In the genomic region with DNA sequence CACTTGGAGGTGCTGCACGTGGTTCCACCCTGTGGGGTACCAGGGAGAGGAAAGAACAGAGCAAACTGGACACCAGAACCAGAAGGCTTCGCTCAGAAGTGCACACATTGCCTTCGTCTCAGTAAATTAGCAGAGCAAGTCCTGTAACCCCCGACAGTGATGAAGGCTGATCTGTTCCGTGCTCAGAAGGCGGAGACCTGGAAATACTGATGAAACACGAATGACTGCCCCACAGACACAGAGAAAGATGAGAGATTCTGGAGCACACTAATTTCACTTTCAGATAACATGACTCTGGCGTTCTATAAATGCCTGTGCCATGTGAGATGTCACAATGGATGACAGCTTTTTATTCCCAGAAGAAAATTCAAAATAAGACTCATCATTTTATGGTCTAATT, we compare ENCODE assay signal across 13 cellular contexts. TPM values are rescaled to one million over a fixed set of nuclear protein-coding genes. Genes with fewer than 3 reads are reported as not detected.
"Had no signal": no experiment of that assay in that cellular context is flagged by ENCODE, and none has a peak within 500 bp of the region (broad histone marks: within the 10 kb centered on the region; RNA-seq: fewer than 3 reads in every experiment).

No MANE protein-coding gene starts in this region.

- H3K4me1 Mint-ChIP-seq: WTC11 had no signal

- H3K27ac Mint-ChIP-seq: activated naive CD4-positive, alpha-beta T cell treated with anti-CD3 and anti-CD28 coated beads, Interleukin-2, amount 50 U/mL, for 24 hours; stimulated activated naive CD8-positive, alpha-beta T cell treated with anti-CD3 and anti-CD28 coated beads, Interleukin-15, Interleukin-2, amounts not matched to agents 100 ng/mL and 50 ng/mL, for 24 hours; WTC11 had no signal

- H3K4me1 ChIP-seq: pancreas, testis, upper lobe of left lung had no signal

- ATAC-seq: left cardiac atrium, pancreas, sciatic nerve, WTC11 had no signal

- FAIRE-seq: pancreas, TTC549 had no signal

- DNase-seq: amniotic stem cell, left cardiac atrium, pancreas, T-helper 2 cell, testis, upper lobe of left lung had no signal

- H3K36me3 ChIP-seq: pancreas, upper lobe of left lung had no signal

- H3K9me3 ChIP-seq: pancreas, testis, upper lobe of left lung had no signal

- H3K27me3 ChIP-seq: pancreas, testis, upper lobe of left lung had no signal

- H3K4me3 Mint-ChIP-seq: activated naive CD4-positive, alpha-beta T cell treated with anti-CD3 and anti-CD28 coated beads, Interleukin-2, amount 50 U/mL, for 24 hours; stimulated activated naive CD8-positive, alpha-beta T cell treated with anti-CD3 and anti-CD28 coated beads, Interleukin-15, Interleukin-2, amounts not matched to agents 100 ng/mL and 50 ng/mL, for 24 hours; WTC11 had no signal

- H3K27ac ChIP-seq: pancreas, testis, upper lobe of left lung had no signal

- H3K4me3 ChIP-seq: lung, pancreas, testis, upper lobe of left lung had no signal

- H3K36me3 Mint-ChIP-seq: activated naive CD4-positive, alpha-beta T cell treated with anti-CD3 and anti-CD28 coated beads, Interleukin-2, amount 50 U/mL, for 24 hours; WTC11 had no signal

RNA-seq across cellular contexts. Expression of gene CCR6, which starts 44.2 kb away (rescaled TPM):
- total RNA-seq: cardiac septum, left cardiac atrium, sciatic nerve, WTC11 had no signal
